In the genomic region with DNA sequence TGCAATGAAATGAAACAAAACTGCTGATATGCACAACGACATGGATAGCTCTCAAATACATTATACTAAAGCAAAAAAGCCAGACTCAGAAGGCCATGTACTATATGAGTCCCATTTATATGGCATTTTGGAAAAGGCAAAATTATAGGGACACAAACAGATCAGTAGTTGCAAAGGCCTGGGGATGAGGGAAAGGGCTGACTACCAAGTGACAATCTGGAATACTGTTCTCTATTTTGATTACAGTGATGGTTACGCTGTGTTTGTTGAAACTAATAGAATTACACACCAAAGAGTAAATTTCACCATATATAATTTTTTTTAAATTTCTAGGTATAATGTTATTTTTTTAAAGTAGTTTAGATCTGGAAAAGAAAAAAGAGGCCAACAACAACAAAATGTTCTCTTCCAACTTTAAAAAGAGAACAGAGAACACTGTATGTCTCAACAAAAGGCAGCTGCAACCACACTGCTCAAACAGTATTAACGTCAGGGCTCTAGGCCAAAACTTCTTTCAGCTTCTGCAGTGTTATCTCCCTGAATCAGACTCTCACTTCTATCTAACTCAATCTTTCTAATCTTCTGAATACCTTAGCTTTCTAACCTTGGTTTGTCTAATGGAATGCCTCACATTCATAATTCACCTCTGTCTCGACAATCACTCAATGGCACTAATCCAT, we compare ENCODE assay signal across 10 cellular contexts.
DNase-seq lines count a peak whose midpoint lies in the region; ATAC-seq and TF ChIP-seq lines count a peak whose summit lies in the region.
"Had no signal": no experiment of that assay in that cellular context is flagged by ENCODE, and none has a peak within 500 bp of the region (broad histone marks: within the 10 kb centered on the region; RNA-seq: fewer than 3 reads in every experiment).

No MANE protein-coding gene starts in this region.

- H3K4me1 ChIP-seq in RWPE2 (ENCODE audit: insufficient read depth, poor library complexity, severe bottlenecking) (peaks cover 8% of the 10 kb centered on the region), heart left ventricle (peaks cover 0 to 38% (median 28%) of the 10 kb centered on the region in 12 donors)
- peaks cover under 1% of the 10 kb centered on the region for H3K4me1 ChIP-seq in CD4-positive, alpha-beta memory T cell (ENCODE audit: insufficient read depth, low read length)

- intact Hi-C loops in heart left ventricle (cut with DNase I) = no loop called here
- intact Hi-C loops in CD4-positive, alpha-beta memory T cell (cut with micrococcal nuclease) = no loop called here

- H3K4me1 Mint-ChIP-seq in CD4-positive, alpha-beta memory T cell = peaks cover 42 to 63% (median 53%) of the 10 kb centered on the region in 4 donors

- no peaks in the 10 kb centered on the region for H3K27me3 Mint-ChIP-seq in CD4-positive, alpha-beta memory T cell

- peaks cover 0 to 6% (median 0%) of the 10 kb centered on the region in 8 donors for H3K9me3 Mint-ChIP-seq in CD4-positive, alpha-beta memory T cell

- CTCF ChIA-PET in CD4-positive, alpha-beta memory T cell (lab: Charles Lee; ENCODE audit: partially characterized antibody) = interaction anchor here (0.8 kb wide), 1 partner anchor 86 kb away, joined by 3 read pairs; no protein-coding TSS in a partner anchor

- TF ChIP-seq CTCF in RWPE2 (IDR thresholded peaks at IDR 0.05; ENCODE audit: poor library complexity, severe bottlenecking) (no peak), heart left ventricle (IDR thresholded peaks at IDR 0.05) (no peak)

- WGBS in heart left ventricle, 4 donors = 41 to 54% (median 48%) methylated on average over 4 of the region's 4 CpGs

- no peaks in the 10 kb centered on the region for H3K9me3 ChIP-seq in RWPE2 (ENCODE audit: severe bottlenecking)
- H3K9me3 ChIP-seq in heart left ventricle = no peaks in the 10 kb centered on the region
- H3K9me3 ChIP-seq in CD4-positive, alpha-beta memory T cell (ENCODE audit: control insufficient read depth in 1 of 2, low read length in 2 of 2) = no peaks in the 10 kb centered on the region

- no peak for TF ChIP-seq POLR2A in heart left ventricle (IDR thresholded peaks at IDR 0.05)

- no peaks in the 10 kb centered on the region for H3K27me3 ChIP-seq in RWPE2 (ENCODE audit: insufficient read depth, poor library complexity, severe bottlenecking)
- no peaks in the 10 kb centered on the region for H3K27me3 ChIP-seq in heart left ventricle
- no peaks in the 10 kb centered on the region for H3K27me3 ChIP-seq in CD4-positive, alpha-beta memory T cell (ENCODE audit: insufficient read depth, low read length)

- H3K27ac ChIP-seq in RWPE2 (ENCODE audit: poor library complexity, severe bottlenecking) (no peak overlapping the region), heart left ventricle (peak overlapping the region in 7 of 12 donors; percentile 16 to 56 (median 41)), substantia nigra (ENCODE audit: low read depth, low read length, poor library complexity, severe bottlenecking) (peak overlapping the region; percentile 88)
- no peak overlapping the region for H3K27ac ChIP-seq in CD4-positive, alpha-beta memory T cell (ENCODE audit: low read depth, low read length)

- H3K4me3 ChIP-seq in RWPE2 (ENCODE audit: severe bottlenecking) (no peak overlapping the region), heart left ventricle (no peak overlapping the region)
- no peak overlapping the region for H3K4me3 ChIP-seq in CD4-positive, alpha-beta memory T cell (ENCODE audit: low read length in 2 of 2)
- H3K4me3 ChIP-seq: lung had no signal

- peak overlapping the region in 3 of 7 donors; percentile 18 to 60 (median 23) for H3K27ac Mint-ChIP-seq in CD4-positive, alpha-beta memory T cell

- no peak for DNase-seq in RWPE2 (ENCODE audit: low spot score)
- no peak for DNase-seq in heart left ventricle
- peak in 27 of 49 donors; percentile 1 to 73 (median 15) for DNase-seq in substantia nigra (lab: John Stamatoyannopoulos, UW)
- no peak for DNase-seq in CD4-positive, alpha-beta memory T cell
- DNase-seq in stimulated activated CD4-positive, alpha-beta T cell treated with anti-CD3 and anti-CD28 coated beads, Interleukin-2, amount 100 ng/mL, for 24 hours = no peak
- DNase-seq: activated CD4-positive, alpha-beta T cell treated with anti-CD3 and anti-CD28 coated beads, Interleukin-2, amount 50 U/mL, for 48 hours had no signal

- peaks cover 41 to 42% of the 10 kb centered on the region in 2 donors for H3K36me3 Mint-ChIP-seq in CD4-positive, alpha-beta memory T cell

- POLR2A ChIA-PET in CD4-positive, alpha-beta memory T cell (lab: Charles Lee; ENCODE audit: partially characterized antibody) = no interaction called here

- H3K36me3 ChIP-seq in RWPE2 (ENCODE audit: low read depth) = peaks cover 6% of the 10 kb centered on the region
- peaks cover 0 to 17% (median 3%) of the 10 kb centered on the region in 9 donors for H3K36me3 ChIP-seq in heart left ventricle
- H3K36me3 ChIP-seq in CD4-positive, alpha-beta memory T cell (ENCODE audit: insufficient read depth, low read length) = no peaks in the 10 kb centered on the region

- ATAC-seq in GM21529 (IDR thresholded peaks at IDR 0.05; ENCODE audit: unreplicated experiment) (peak; percentile 65), RWPE2 (ENCODE audit: low read depth) (peak; percentile 38; the same call in 1 of the 3 replicates), heart left ventricle (peak; percentile 61 to 91 (median 78)), HG03095 (IDR thresholded peaks at IDR 0.05; ENCODE audit: unreplicated experiment) (no peak), HG03139 (IDR thresholded peaks at IDR 0.05; ENCODE audit: unreplicated experiment) (no peak)

- no peak overlapping the region for H3K4me3 Mint-ChIP-seq in CD4-positive, alpha-beta memory T cell

Comparison
In these comparisons a context has a peak if more than half of its experiments do, and no peak if none do; other contexts are left out.
1. ATAC-seq: peak in GM21529 (single experiment), RWPE2 (single experiment) and heart left ventricle (4 of 4); none in HG03095 (single experiment) and HG03139 (single experiment).
2. DNase-seq: peak in substantia nigra (27 of 49); none in RWPE2 (single experiment), heart left ventricle (0 of 5), CD4-positive, alpha-beta memory T cell (0 of 5) and stimulated activated CD4-positive, alpha-beta T cell treated with anti-CD3 and anti-CD28 coated beads, Interleukin-2, amount 100 ng/mL, for 24 hours (0 of 2).
3. H3K27ac ChIP-seq: peak in heart left ventricle (7 of 12) and substantia nigra (single experiment); none in RWPE2 (single experiment) and CD4-positive, alpha-beta memory T cell (single experiment).